Comparison of ENCODE assay signal across 9 cellular contexts in the genomic region with DNA sequence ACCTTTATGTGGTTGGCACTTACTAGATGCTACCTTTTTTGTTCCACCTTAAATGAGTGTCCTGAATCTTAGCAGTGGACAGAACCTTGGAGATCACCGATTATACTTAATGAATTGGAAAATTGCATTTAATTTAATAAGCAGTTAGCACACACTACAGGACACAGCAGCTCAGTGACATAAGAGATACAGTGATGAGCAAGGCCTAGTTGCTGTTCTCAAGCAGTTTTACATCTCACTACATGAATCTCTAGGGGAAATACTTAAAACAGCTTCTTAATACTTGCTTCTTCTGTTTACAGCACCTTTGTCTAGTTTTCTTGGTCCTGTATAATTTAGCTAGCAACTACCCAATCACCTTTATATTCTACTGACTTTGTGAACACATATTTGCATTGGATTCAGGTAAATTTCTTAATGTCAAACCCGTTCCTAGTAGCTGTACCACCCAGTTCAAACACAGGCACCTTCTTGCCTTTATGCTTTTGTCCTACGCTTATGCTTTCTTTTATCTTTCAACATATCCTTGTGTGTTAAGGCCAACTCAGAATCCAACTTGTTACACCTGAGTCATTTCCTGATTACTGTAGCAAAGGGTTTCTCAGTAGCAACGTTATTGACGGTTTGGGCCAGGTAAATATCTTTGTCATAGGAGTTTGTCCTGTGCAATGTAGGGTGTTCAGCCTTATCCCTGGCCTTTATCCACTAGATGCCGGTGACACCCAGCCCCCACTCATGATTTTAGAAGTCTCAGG. TPM values are rescaled to one million over a fixed set of nuclear protein-coding genes. Genes with fewer than 3 reads are reported as not detected.
DNase-seq lines count a peak whose midpoint lies in the region; ATAC-seq and TF ChIP-seq lines count a peak whose summit lies in the region.
"Had no signal": no experiment of that assay in that cellular context is flagged by ENCODE, and none has a peak within 500 bp of the region (broad histone marks: within the 10 kb centered on the region; RNA-seq: fewer than 3 reads in every experiment).

No MANE protein-coding gene starts in this region.

- DNase-seq in CD4-positive, alpha-beta T cell: no peak
- no peak for DNase-seq in Karpas-422
- no peak for DNase-seq in coronary artery (ENCODE audit: low spot score)
- DNase-seq in activated gamma-delta T cell treated with Interleukin-2 at 50 U/mL for 16 hours: no peak
- no peak for DNase-seq in putamen (ENCODE audit: low spot score)
- DNase-seq: stimulated activated CD4-positive, alpha-beta T cell treated with anti-CD3 and anti-CD28 coated beads, Interleukin-1b, Interleukin-23, amount 100 ng/mL, for 48 hours had no signal

- no peaks in the 10 kb centered on the region; the same call in 1 of the 2 replicates for H4K20me1 ChIP-seq in Karpas-422 (ENCODE audit: insufficient read depth, low read depth, low read length)

- no peaks in the 10 kb centered on the region for H3K27me3 Mint-ChIP-seq in CD4-positive, alpha-beta T cell
- no peaks in the 10 kb centered on the region for H3K27me3 Mint-ChIP-seq in nephron (ENCODE audit: low read depth)

- ATAC-seq in CD4-positive, alpha-beta T cell (ENCODE audit: poor library complexity): peak; percentile 9
- ATAC-seq in GM19395 (IDR thresholded peaks at IDR 0.05; ENCODE audit: unreplicated experiment) (no peak), HG03159 (IDR thresholded peaks at IDR 0.05; ENCODE audit: unreplicated experiment) (no peak)

- no peaks in the 10 kb centered on the region for H3K9me3 ChIP-seq in CD4-positive, alpha-beta T cell (ENCODE audit: control insufficient read depth, low read length)
- no peaks in the 10 kb centered on the region for H3K9me3 ChIP-seq in Karpas-422 (ENCODE audit: low read length)

- H3K4me2 ChIP-seq in Karpas-422 (ENCODE audit: low read depth, low read length, poor library complexity, severe bottlenecking): peak overlapping the region; percentile 75

- H3K9me2 ChIP-seq in Karpas-422 (replicated peaks; ENCODE audit: insufficient read depth, low read length): no peaks in the 10 kb centered on the region

- no peaks in the 10 kb centered on the region for H3K27me3 ChIP-seq in CD4-positive, alpha-beta T cell (ENCODE audit: control insufficient read depth, insufficient read depth, low read length)
- no peaks in the 10 kb centered on the region for H3K27me3 ChIP-seq in Karpas-422 (ENCODE audit: low read length)

- peaks cover 24% of the 10 kb centered on the region for H3K36me3 ChIP-seq in Karpas-422 (ENCODE audit: insufficient read depth, low read length)

- intact Hi-C loops in CD4-positive, alpha-beta T cell (cut with DNase I, micrococcal nuclease): loop anchor here (2.0 to 10.0 kb wide), 3 partner anchors 23 to 1208 kb away; a partner anchor contains a TSS

- POLR2A ChIA-PET in CD4-positive, alpha-beta T cell (lab: Charles Lee): interaction anchor here (0.7 to 3.0 kb wide), 2 partner anchors 10 to 12 kb away, joined by 3 to 19 read pairs; no protein-coding TSS in a partner anchor

- no peak overlapping the region for H3K27ac ChIP-seq in CD4-positive, alpha-beta T cell (ENCODE audit: low read depth, low read length)
- H3K27ac ChIP-seq in Karpas-422 (ENCODE audit: low read length) (no peak overlapping the region), coronary artery (no peak overlapping the region)

- peak overlapping the region; percentile 87 for H3K9ac ChIP-seq in Karpas-422 (ENCODE audit: low read length)

- H3K9me3 Mint-ChIP-seq in CD4-positive, alpha-beta T cell: no peaks in the 10 kb centered on the region
- H3K9me3 Mint-ChIP-seq in nephron: no peaks in the 10 kb centered on the region

- peak overlapping the region; percentile 95 for H3K4me3 ChIP-seq in Karpas-422 (ENCODE audit: low read length)
- peak overlapping the region; percentile 95 for H3K4me3 ChIP-seq in coronary artery

- TF ChIP-seq CTCF in CD4-positive, alpha-beta T cell (IDR thresholded peaks at IDR 0.05): no peak
- no peak for TF ChIP-seq CTCF in coronary artery (IDR thresholded peaks at IDR 0.05)
- no peak for TF ChIP-seq CTCF in nephron (IDR thresholded peaks at IDR 0.05; ENCODE audit: unreplicated experiment in 3 of 3)

- H3K4me3 Mint-ChIP-seq in CD4-positive, alpha-beta T cell: peak overlapping the region; percentile 83
- peak overlapping the region; percentile 97 to 99 (median 98) for H3K4me3 Mint-ChIP-seq in nephron

- peaks cover 25% of the 10 kb centered on the region for H3K4me1 ChIP-seq in Karpas-422 (ENCODE audit: low read length)

- H3K4me1 Mint-ChIP-seq in CD4-positive, alpha-beta T cell (ENCODE audit: low read depth): peaks cover 77% of the 10 kb centered on the region
- peaks cover 27% of the 10 kb centered on the region for H3K4me1 Mint-ChIP-seq in nephron

- H3K27ac Mint-ChIP-seq in CD4-positive, alpha-beta T cell: peak overlapping the region; percentile 100
- H3K27ac Mint-ChIP-seq in nephron: peak overlapping the region; percentile 100

- peaks cover 83% of the 10 kb centered on the region for H3K79me2 ChIP-seq in Karpas-422 (ENCODE audit: low read length)

- no peak overlapping the region for H2AFZ ChIP-seq in Karpas-422 (ENCODE audit: low read length)

- CTCF ChIA-PET in CD4-positive, alpha-beta T cell (lab: Charles Lee): no interaction called here

- H3K36me3 Mint-ChIP-seq in CD4-positive, alpha-beta T cell (ENCODE audit: low read depth): peaks cover 42% of the 10 kb centered on the region
- H3K36me3 Mint-ChIP-seq in nephron (ENCODE audit: low read depth): peaks cover 21% of the 10 kb centered on the region

RNA-seq across cellular contexts. Expression of a gene that starts 1.8 kb away (rescaled TPM):
- total RNA-seq in CD4-positive, alpha-beta T cell: 10 to 100 TPM; 52.4 to 53.3 TPM
- 7.3 and 14.4 TPM in 2 replicates for total RNA-seq in Karpas-422 (2014; rRNA removed; shearing (Covaris generic); ENCODE audit: low replicate concordance)

RNA-seq across cellular contexts. Expression of a gene that starts 28.6 kb away (rescaled TPM):
- total RNA-seq in CD4-positive, alpha-beta T cell: under 1 TPM; 0.75 to 0.77 TPM
- not detected in 2 replicates for total RNA-seq in Karpas-422 (2014; rRNA removed; shearing (Covaris generic); ENCODE audit: low replicate concordance)
